8 cellular contexts compared by ENCODE assay signal in genomic region chr7:48088559-48089414, GRCh38.
DNase-seq lines count a peak whose midpoint lies in the region; ATAC-seq lines count a peak whose summit lies in the region.

UPP1 (plus strand) TSS chr7:48089265; CDS start chr7:48094784, 5,519 bp downstream.

- in situ Hi-C loops in ACHN (cut with HindIII; ENCODE audit: low pct_ligation_motif_present, low pct_unique_long_range_greater_than_20kb, low sequenced_read_pairs): loop anchor here (25.0 kb wide), 1 partner anchor 101 kb away; the partner anchor contains the start of gene HUS1

- H3K27ac ChIP-seq in cingulate gyrus (ENCODE audit: low read depth, low read length) (peak within 1 kb of the TSS; percentile 69), layer of hippocampus (ENCODE audit: low read depth, low read length) (peak within 1 kb of the TSS; percentile 78)

- DNase-seq in ACHN (peak; percentile 100), NCI-H510A (lab: John Stamatoyannopoulos, UW) (peak; percentile 64)
- peak; percentile 84 to 90 for DNase-seq in activated CD4-positive, alpha-beta T cell treated with anti-CD3 and anti-CD28 coated beads for 4 hours
- peak; percentile 89 for DNase-seq in stimulated activated CD4-positive, alpha-beta T cell treated with anti-CD3 and anti-CD28 coated beads, Interleukin-1b, Interleukin-23, amount 100 ng/mL, for 48 hours

- peak; percentile 59 for ATAC-seq in GM18861 (IDR thresholded peaks at IDR 0.05; ENCODE audit: unreplicated experiment)
- peak; percentile 56 for ATAC-seq in HG03095 (IDR thresholded peaks at IDR 0.05; ENCODE audit: unreplicated experiment)

- no peaks in the 10 kb centered on the region for H3K27me3 ChIP-seq in layer of hippocampus (ENCODE audit: control insufficient read depth, insufficient read depth, low read length)

Comparison
In these comparisons a context has a peak if more than half of its experiments do, and no peak if none do; other contexts are left out.
1. Peak in every context shown above with its lines: DNase-seq, ATAC-seq and H3K27ac ChIP-seq.